ENCODE assay signal across 17 cellular contexts in genomic region chr20:52048365-52048764, GRCh38.
DNase-seq lines count a peak whose midpoint lies in the region; ATAC-seq and TF ChIP-seq lines count a peak whose summit lies in the region.
"Had no signal": no experiment of that assay in that cellular context is flagged by ENCODE, and none has a peak within 500 bp of the region (broad histone marks: within the 10 kb centered on the region; RNA-seq: fewer than 3 reads in every experiment).

No MANE protein-coding gene starts in this region.

- peak overlapping the region; percentile 32 for H3K4me3 Mint-ChIP-seq in central memory CD8-positive, alpha-beta T cell
- peak overlapping the region; percentile 40 for H3K4me3 Mint-ChIP-seq in mesothelial cell of epicardium
- H3K4me3 Mint-ChIP-seq: IgD-negative memory B cell had no signal

- no peaks in the 10 kb centered on the region for H3K27me3 Mint-ChIP-seq in central memory CD8-positive, alpha-beta T cell
- no peaks in the 10 kb centered on the region for H3K27me3 Mint-ChIP-seq in mesothelial cell of epicardium (ENCODE audit: low read depth)

- TF ChIP-seq EP300 in stomach (IDR thresholded peaks at IDR 0.05), result no peak

- peak overlapping the region; percentile 91 for H3K9ac ChIP-seq in HUES6 (ENCODE audit: low read length)

- H3K4me1 ChIP-seq in A673 (ENCODE audit: insufficient read depth, low read length, poor library complexity, severe bottlenecking) (peaks cover 27% of the 10 kb centered on the region), HUES6 (ENCODE audit: control insufficient read depth, insufficient read depth, low read length) (peaks cover 36% of the 10 kb centered on the region), tibial artery (peaks cover 0 to 18% (median 3%) of the 10 kb centered on the region in 4 donors), stomach (no peaks in the 10 kb centered on the region)
- H3K4me1 ChIP-seq: esophagus squamous epithelium, vagina had no signal

- intact Hi-C loops in A673 (cut with micrococcal nuclease; ENCODE audit: unreplicated experiment), result no loop called here
- intact Hi-C loops in tibial artery (cut with DNase I; ENCODE audit: low total_unique reads), result no loop called here
- intact Hi-C loops in stomach (cut with DNase I; ENCODE audit: low total_unique reads), result no loop called here

- 67 to 77% (median 68%) methylated on average over 5 of the region's 5 CpGs for WGBS in stomach, 5 donors

- no peak for TF ChIP-seq POLR2A in stomach (IDR thresholded peaks at IDR 0.05)

- no peaks in the 10 kb centered on the region for H3K9me3 Mint-ChIP-seq in central memory CD8-positive, alpha-beta T cell
- H3K9me3 Mint-ChIP-seq in mesothelial cell of epicardium, result no peaks in the 10 kb centered on the region
- H3K9me3 Mint-ChIP-seq: IgD-negative memory B cell; nephron; stimulated activated naive B cell treated with anti-CD40 and anti-IgM and Interleukin-4, amounts not matched to agents 10 μg/mL and 1 μg/mL and 100 μg/mL, for 72 hours had no signal

- no peaks in the 10 kb centered on the region for H3K9me3 ChIP-seq in A673 (ENCODE audit: low read depth, low read length, poor library complexity, severe bottlenecking)
- H3K9me3 ChIP-seq in HUES6 (ENCODE audit: control insufficient read depth, insufficient read depth, low read depth, low read length), result no peaks in the 10 kb centered on the region
- H3K9me3 ChIP-seq in tibial artery, result no peaks in the 10 kb centered on the region
- no peaks in the 10 kb centered on the region for H3K9me3 ChIP-seq in stomach
- H3K9me3 ChIP-seq: esophagus squamous epithelium, heart right ventricle, vagina had no signal

- no peaks in the 10 kb centered on the region for H3K36me3 Mint-ChIP-seq in central memory CD8-positive, alpha-beta T cell (ENCODE audit: insufficient read depth)
- no peaks in the 10 kb centered on the region for H3K36me3 Mint-ChIP-seq in mesothelial cell of epicardium
- H3K36me3 Mint-ChIP-seq: stimulated activated naive B cell treated with anti-CD40 and anti-IgM and Interleukin-4, amounts not matched to agents 10 μg/mL and 1 μg/mL and 100 μg/mL, for 72 hours had no signal

- POLR2A ChIA-PET in A673 (lab: Charles Lee; ENCODE audit: low non-redundant PET), result no interaction called here

- CTCF ChIA-PET in A673 (lab: Charles Lee), result no interaction called here

- DNase-seq in A673 (ENCODE audit: low spot score), result peak; percentile 53
- no peak for DNase-seq in central memory CD8-positive, alpha-beta T cell (ENCODE audit: low spot score in 2 of 2)
- DNase-seq in mesothelial cell of epicardium (ENCODE audit: low spot score in 2 of 2, unreplicated experiment in 2 of 2), result no peak
- DNase-seq in tibial artery, result no peak
- DNase-seq in stomach, result no peak
- no peak for DNase-seq in effector CD4-positive, alpha-beta T cell
- no peak for DNase-seq in cerebellum (ENCODE audit: low spot score)
- DNase-seq: esophagus squamous epithelium, NCI-H345, OCI-M1 had no signal

- H3K4me3 ChIP-seq in A673 (ENCODE audit: low read depth, low read length, poor library complexity, severe bottlenecking), result peak overlapping the region; percentile 18
- peak overlapping the region; percentile 54 for H3K4me3 ChIP-seq in HUES6 (ENCODE audit: low read depth, low read length)
- no peak overlapping the region for H3K4me3 ChIP-seq in tibial artery
- no peak overlapping the region for H3K4me3 ChIP-seq in stomach
- H3K4me3 ChIP-seq: esophagus squamous epithelium, heart right ventricle, vagina had no signal

- no peak for ATAC-seq in central memory CD8-positive, alpha-beta T cell (replicated peaks; ENCODE audit: extremely low read depth, poor library complexity, severe bottlenecking)

- H3K36me3 ChIP-seq in A673 (ENCODE audit: insufficient read depth, low read length, poor library complexity, severe bottlenecking) (no peaks in the 10 kb centered on the region), HUES6 (ENCODE audit: control insufficient read depth, insufficient read depth, low read length) (no peaks in the 10 kb centered on the region), tibial artery (no peaks in the 10 kb centered on the region), stomach (no peaks in the 10 kb centered on the region)
- H3K36me3 ChIP-seq: esophagus squamous epithelium, heart right ventricle, vagina had no signal

- H3K27ac ChIP-seq in A673 (ENCODE audit: low read depth, low read length, poor library complexity, severe bottlenecking), result peak overlapping the region; percentile 16
- peak overlapping the region; percentile 97 for H3K27ac ChIP-seq in HUES6 (ENCODE audit: low read depth, low read length)
- no peak overlapping the region for H3K27ac ChIP-seq in tibial artery
- H3K27ac ChIP-seq in stomach, result no peak overlapping the region
- H3K27ac ChIP-seq: esophagus squamous epithelium, vagina, VCaP had no signal

- H3K27me3 ChIP-seq in A673 (replicated peaks; ENCODE audit: insufficient read depth, low read depth, low read length, poor library complexity), result no peaks in the 10 kb centered on the region
- no peaks in the 10 kb centered on the region for H3K27me3 ChIP-seq in HUES6 (ENCODE audit: control insufficient read depth, insufficient read depth, low read length)
- H3K27me3 ChIP-seq in tibial artery, result no peaks in the 10 kb centered on the region
- no peaks in the 10 kb centered on the region for H3K27me3 ChIP-seq in stomach
- H3K27me3 ChIP-seq: esophagus squamous epithelium, vagina had no signal

- no TSS peak for BruUV-seq in A673 (replicated peaks; lab: Mats Ljungman, UMichigan)

- H3K4me1 Mint-ChIP-seq in central memory CD8-positive, alpha-beta T cell, result peaks cover 19% of the 10 kb centered on the region
- peaks cover 21% of the 10 kb centered on the region for H3K4me1 Mint-ChIP-seq in mesothelial cell of epicardium
- H3K4me1 Mint-ChIP-seq: IgD-negative memory B cell had no signal

- TF ChIP-seq CTCF in A673 (conservative IDR thresholded peaks at IDR 0.05; ENCODE audit: low read depth, low read length) (no peak), mesothelial cell of epicardium (IDR thresholded peaks at IDR 0.05; ENCODE audit: unreplicated experiment) (no peak), tibial artery (IDR thresholded peaks at IDR 0.05) (no peak), stomach (IDR thresholded peaks at IDR 0.05) (no peak)

- H3K27ac Mint-ChIP-seq in central memory CD8-positive, alpha-beta T cell (ENCODE audit: low read depth), result peak overlapping the region; percentile 86
- peak overlapping the region; percentile 91 for H3K27ac Mint-ChIP-seq in mesothelial cell of epicardium
- H3K27ac Mint-ChIP-seq: IgD-negative memory B cell; stimulated activated naive B cell treated with anti-CD40 and anti-IgM and Interleukin-4, amounts not matched to agents 10 μg/mL and 1 μg/mL and 100 μg/mL, for 72 hours had no signal

Comparison
In these comparisons a context has a peak if more than half of its experiments do, and no peak if none do; other contexts are left out.
1. H3K27ac ChIP-seq: peak in A673 (single experiment) and HUES6 (single experiment); none in tibial artery (0 of 2) and stomach (0 of 5).
2. H3K4me3 ChIP-seq: peak in A673 (single experiment) and HUES6 (single experiment); none in tibial artery (0 of 2) and stomach (0 of 4).